ENCODE assay signal across 20 cellular contexts in genomic region chr18:3110034-3110752, GRCh38.
"Had no signal": no experiment of that assay in that cellular context is flagged by ENCODE, and none has a peak within 500 bp of the region (broad histone marks: within the 10 kb centered on the region; RNA-seq: fewer than 3 reads in every experiment).

No MANE protein-coding gene starts in this region.

- H3K4me1 ChIP-seq: right lobe of liver had no signal

- H3K27me3 ChIP-seq: brain microvascular endothelial cell, esophagus squamous epithelium, right lobe of liver, tibial nerve had no signal

- H3K27ac Mint-ChIP-seq: activated naive CD4-positive, alpha-beta T cell treated with anti-CD3 and anti-CD28 coated beads, Interleukin-2, amount 50 U/mL, for 72 hours; immature natural killer cell; natural killer cell; progenitor cell of endocrine pancreas; stimulated activated memory B cell treated with anti-CD40 and anti-IgM and Interleukin-4, amounts not matched to agents 10 μg/mL and 1 μg/mL and 100 μg/mL, for 72 hours had no signal

- H3K4me3 Mint-ChIP-seq: immature natural killer cell; natural killer cell; stimulated activated memory B cell treated with anti-CD40 and anti-IgM and Interleukin-4, amounts not matched to agents 10 μg/mL and 1 μg/mL and 100 μg/mL, for 72 hours had no signal

- DNase-seq: activated CD4-positive, alpha-beta T cell treated with anti-CD3 and anti-CD28 coated beads, Interleukin-2, amount 50 U/mL, for 4 hours; activated CD4-positive, CD25-positive, alpha-beta regulatory T cell treated with anti-CD3 and anti-CD28 coated beads, Interleukin-2, amount 50 U/mL, for 72 hours; activated effector memory CD4-positive, alpha-beta T cell treated with anti-CD3 and anti-CD28 coated beads, Interleukin-2, amount 50 U/mL, for 16 hours; activated T-cell treated with anti-CD3 and anti-CD28 coated beads, Interleukin-2, amount 50 U/mL, for 1 hour; amygdala; brain microvascular endothelial cell; cerebellar nuclear complex; esophagus squamous epithelium; foreskin fibroblast; immature natural killer cell; left cardiac atrium; mammary epithelial cell; mucosa of descending colon; natural killer cell; right lobe of liver; stimulated activated CD4-positive, alpha-beta T cell treated with anti-CD3 and anti-CD28 coated beads, Interleukin-1b, Interleukin-23, amount 100 ng/mL, for 48 hours had no signal

- H3K4me1 Mint-ChIP-seq: immature natural killer cell; natural killer cell; stimulated activated memory B cell treated with anti-CD40 and anti-IgM and Interleukin-4, amounts not matched to agents 10 μg/mL and 1 μg/mL and 100 μg/mL, for 72 hours had no signal

- H3K36me3 ChIP-seq: brain microvascular endothelial cell, esophagus squamous epithelium, tibial nerve had no signal

- H3K27ac ChIP-seq: brain microvascular endothelial cell, esophagus squamous epithelium, right lobe of liver, tibial nerve had no signal

- H3K36me3 Mint-ChIP-seq: activated naive CD4-positive, alpha-beta T cell treated with anti-CD3 and anti-CD28 coated beads, Interleukin-2, amount 50 U/mL, for 72 hours; natural killer cell had no signal

- H3K9me3 ChIP-seq: esophagus squamous epithelium, mucosa of descending colon, right lobe of liver, tibial nerve had no signal

- ATAC-seq: activated naive CD4-positive, alpha-beta T cell treated with anti-CD3 and anti-CD28 coated beads, Interleukin-2, amount 50 U/mL, for 72 hours; left cardiac atrium; mucosa of descending colon; natural killer cell; right lobe of liver; stimulated activated memory B cell treated with anti-CD40 and anti-IgM and Interleukin-4, amounts not matched to agents 10 μg/mL and 1 μg/mL and 100 μg/mL, for 72 hours had no signal

- H3K9me3 Mint-ChIP-seq: activated naive CD4-positive, alpha-beta T cell treated with anti-CD3 and anti-CD28 coated beads, Interleukin-2, amount 50 U/mL, for 72 hours; immature natural killer cell; natural killer cell; stimulated activated memory B cell treated with anti-CD40 and anti-IgM and Interleukin-4, amounts not matched to agents 10 μg/mL and 1 μg/mL and 100 μg/mL, for 72 hours had no signal

- H3K4me3 ChIP-seq: esophagus squamous epithelium, mucosa of descending colon, right lobe of liver, tibial nerve had no signal

- H3K27me3 Mint-ChIP-seq: progenitor cell of endocrine pancreas; stimulated activated memory B cell treated with anti-CD40 and anti-IgM and Interleukin-4, amounts not matched to agents 10 μg/mL and 1 μg/mL and 100 μg/mL, for 72 hours had no signal
